In genomic region chr2:151727593-151728552, GRCh38 we compare ENCODE assay signal across 27 cellular contexts. TPM values are rescaled to one million over a fixed set of nuclear protein-coding genes. Genes with fewer than 3 reads are reported as not detected.
"Had no signal": no experiment of that assay in that cellular context is flagged by ENCODE, and none has a peak within 500 bp of the region (broad histone marks: within the 10 kb centered on the region; RNA-seq: fewer than 3 reads in every experiment).

No MANE protein-coding gene starts in this region.

- H3K27me3 Mint-ChIP-seq: activated CD8-positive, alpha-beta T cell treated with anti-CD3 and anti-CD28 coated beads for 36 hours; activated naive CD8-positive, alpha-beta T cell treated with anti-CD3 and anti-CD28 coated beads, Interleukin-2, amount 50 U/mL, for 24 hours; dendritic cell treated with granulocyte-macrophage colony-stimulating factor and Interleukin-4, amounts not matched to agents 40 ng/mL and 50 ng/mL, for 4 days had no signal

- H3K27ac ChIP-seq: brain microvascular endothelial cell, foreskin keratinocyte, sigmoid colon, spleen, WERI-Rb-1 had no signal

- H3K27ac Mint-ChIP-seq: activated CD4-positive, alpha-beta T cell treated with anti-CD3 and anti-CD28 coated beads, Interleukin-2, amount 10 ng/mL, durations not matched to agents 7 days and 5 days; activated CD8-positive, alpha-beta memory T cell treated with anti-CD3 and anti-CD28 coated beads, Interleukin-2, amount 10 ng/mL, durations not matched to agents 7 days and 5 days; activated CD8-positive, alpha-beta T cell treated with anti-CD3 and anti-CD28 coated beads for 36 hours; activated naive CD8-positive, alpha-beta T cell treated with anti-CD3 and anti-CD28 coated beads, Interleukin-2, amount 50 U/mL, for 24 hours; dendritic cell treated with granulocyte-macrophage colony-stimulating factor and Interleukin-4, amounts not matched to agents 40 ng/mL and 50 ng/mL, for 4 days; nephron progenitor cell had no signal

- H3K4me1 ChIP-seq: foreskin keratinocyte, sigmoid colon had no signal

- H3K36me3 Mint-ChIP-seq: activated CD8-positive, alpha-beta memory T cell treated with anti-CD3 and anti-CD28 coated beads, Interleukin-2, amount 10 ng/mL, durations not matched to agents 7 days and 5 days had no signal

- H3K4me3 Mint-ChIP-seq: activated CD4-positive, alpha-beta T cell treated with anti-CD3 and anti-CD28 coated beads, Interleukin-2, amount 10 ng/mL, durations not matched to agents 7 days and 5 days; activated CD8-positive, alpha-beta memory T cell treated with anti-CD3 and anti-CD28 coated beads, Interleukin-2, amount 10 ng/mL, durations not matched to agents 7 days and 5 days; activated CD8-positive, alpha-beta T cell treated with anti-CD3 and anti-CD28 coated beads for 36 hours; activated naive CD8-positive, alpha-beta T cell treated with anti-CD3 and anti-CD28 coated beads, Interleukin-2, amount 50 U/mL, for 24 hours; dendritic cell treated with granulocyte-macrophage colony-stimulating factor and Interleukin-4, amounts not matched to agents 40 ng/mL and 50 ng/mL, for 4 days; nephron progenitor cell had no signal

- H3K36me3 ChIP-seq: brain microvascular endothelial cell, sigmoid colon, spleen, WERI-Rb-1 had no signal

- H3K27me3 ChIP-seq: brain microvascular endothelial cell, sigmoid colon, spleen had no signal

- FAIRE-seq: endometrium had no signal

- ATAC-seq: activated CD8-positive, alpha-beta memory T cell treated with anti-CD3 and anti-CD28 coated beads, Interleukin-2, amount 10 ng/mL, durations not matched to agents 7 days and 5 days; activated CD8-positive, alpha-beta T cell treated with anti-CD3 and anti-CD28 coated beads for 36 hours; activated naive CD8-positive, alpha-beta T cell treated with anti-CD3 and anti-CD28 coated beads, Interleukin-2, amount 50 U/mL, for 24 hours; foreskin keratinocyte had no signal

- H3K4me1 Mint-ChIP-seq: activated CD4-positive, alpha-beta T cell treated with anti-CD3 and anti-CD28 coated beads, Interleukin-2, amount 10 ng/mL, durations not matched to agents 7 days and 5 days; activated CD8-positive, alpha-beta memory T cell treated with anti-CD3 and anti-CD28 coated beads, Interleukin-2, amount 10 ng/mL, durations not matched to agents 7 days and 5 days had no signal

- H3K9me3 Mint-ChIP-seq: activated CD4-positive, alpha-beta T cell treated with anti-CD3 and anti-CD28 coated beads, Interleukin-2, amount 10 ng/mL, durations not matched to agents 7 days and 5 days; activated CD8-positive, alpha-beta T cell treated with anti-CD3 and anti-CD28 coated beads for 36 hours; activated naive CD8-positive, alpha-beta T cell treated with anti-CD3 and anti-CD28 coated beads, Interleukin-2, amount 50 U/mL, for 24 hours; dendritic cell treated with granulocyte-macrophage colony-stimulating factor and Interleukin-4, amounts not matched to agents 40 ng/mL and 50 ng/mL, for 4 days; nephron progenitor cell had no signal

- H3K9me3 ChIP-seq: sigmoid colon, spleen had no signal

- H3K4me3 ChIP-seq: sigmoid colon, spleen had no signal

- DNase-seq: activated CD4-positive, alpha-beta T cell treated with anti-CD3 and anti-CD28 coated beads, Interleukin-2, amount 10 ng/mL, durations not matched to agents 7 days and 5 days; activated CD4-positive, CD25-positive, alpha-beta regulatory T cell treated with anti-CD3 and anti-CD28 coated beads, Interleukin-2, amount 50 U/mL, for 72 hours; activated CD8-positive, alpha-beta memory T cell treated with anti-CD3 and anti-CD28 coated beads, Interleukin-2, amount 10 ng/mL, durations not matched to agents 7 days and 5 days; activated CD8-positive, alpha-beta T cell treated with anti-CD3 and anti-CD28 coated beads for 36 hours; activated effector memory CD4-positive, alpha-beta T cell treated with anti-CD3 and anti-CD28 coated beads, Interleukin-2, amount 50 U/mL, for 16 hours; activated naive CD4-positive, alpha-beta T cell treated with anti-CD3 and anti-CD28 coated beads, Interleukin-2, amount 50 U/mL, for 16 hours; activated naive CD8-positive, alpha-beta T cell treated with anti-CD3 and anti-CD28 coated beads, Interleukin-2, amount 50 U/mL, for 24 hours; activated T-cell treated with anti-CD3 and anti-CD28 coated beads for 4 hours; aorta; brain microvascular endothelial cell; caudate nucleus; effector CD4-positive, alpha-beta T cell; erythroblast; foreskin keratinocyte; glutamatergic neuron; hippocampal formation; kidney glomerular epithelial cell; nephron progenitor cell; nucleus accumbens; sigmoid colon; spleen; stimulated activated CD4-positive, alpha-beta T cell treated with anti-CD3 and anti-CD28 coated beads, Interleukin-4, amount 100 ng/mL, for 1 hour; stimulated activated naive CD4-positive, alpha-beta T cell; T-helper 2 cell; WERI-Rb-1 had no signal

RNA-seq across cellular contexts. Expression of gene NEB, which starts 6.4 kb away (rescaled TPM):
- polyA plus RNA-seq: foreskin keratinocyte had no signal
